ENCODE assay signal across 11 cellular contexts in the genomic region with DNA sequence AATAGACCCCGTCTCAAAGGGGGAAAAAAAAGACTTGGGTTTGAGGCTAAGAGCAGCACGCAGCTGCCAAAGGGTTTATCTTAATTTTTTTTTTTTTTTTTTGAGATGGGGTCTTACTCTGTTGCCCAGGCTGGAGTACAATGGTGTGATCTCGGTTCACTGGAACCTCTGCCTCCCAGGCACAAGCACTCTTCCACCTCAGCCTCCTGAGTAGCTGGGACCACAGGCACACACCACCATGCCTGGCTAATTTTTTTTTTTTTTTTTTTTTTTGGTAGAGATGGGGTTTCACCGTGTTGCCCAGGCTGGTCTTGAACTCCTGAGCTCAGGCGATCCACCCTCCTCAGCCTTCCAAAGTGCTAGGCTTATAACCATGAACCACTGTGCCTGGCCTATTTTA. TPM values are rescaled to one million over a fixed set of nuclear protein-coding genes. Genes with fewer than 3 reads are reported as not detected.
DNase-seq lines count a peak whose midpoint lies in the region; ATAC-seq and TF ChIP-seq lines count a peak whose summit lies in the region.
"Not testable (repeated sequence)": the region's sequence is repeated elsewhere in the genome, so short reads cannot be mapped to it uniquely, and the experiment has no call there.
"Had no signal": no experiment of that assay in that cellular context is flagged by ENCODE, and none has a peak within 500 bp of the region (broad histone marks: within the 10 kb centered on the region; RNA-seq: fewer than 3 reads in every experiment).

No MANE protein-coding gene starts in this region.

- H3K27me3 Mint-ChIP-seq in activated T-helper 17 cell treated with anti-CD3 and anti-CD28 coated beads, Interleukin-2, amount 50 U/mL, for 72 hours; effector memory CD8-positive, alpha-beta T cell; naive thymus-derived CD4-positive, alpha-beta T cell; stimulated activated naive CD8-positive, alpha-beta T cell treated with anti-CD3 and anti-CD28 coated beads, Interleukin-15, amount 100 ng/mL, for 72 hours: not testable (repeated sequence)

- not testable (repeated sequence) for ATAC-seq in DND-41 (ENCODE audit: insufficient read depth, low read depth); activated T-helper 17 cell treated with anti-CD3 and anti-CD28 coated beads, Interleukin-2, amount 50 U/mL, for 72 hours (replicated peaks); effector memory CD8-positive, alpha-beta T cell (replicated peaks); naive thymus-derived CD4-positive, alpha-beta T cell; stimulated activated naive CD8-positive, alpha-beta T cell treated with anti-CD3 and anti-CD28 coated beads, Interleukin-15, amount 100 ng/mL, for 72 hours

- H3K27ac Mint-ChIP-seq in activated T-helper 17 cell treated with anti-CD3 and anti-CD28 coated beads, Interleukin-2, amount 50 U/mL, for 72 hours = peak overlapping the region; percentile 99
- peak overlapping the region; percentile 92 to 98 for H3K27ac Mint-ChIP-seq in effector memory CD8-positive, alpha-beta T cell
- peak overlapping the region in 6 of 9 donors; percentile 87 to 99 (median 98) for H3K27ac Mint-ChIP-seq in naive thymus-derived CD4-positive, alpha-beta T cell
- H3K27ac Mint-ChIP-seq in stimulated activated naive CD8-positive, alpha-beta T cell treated with anti-CD3 and anti-CD28 coated beads, Interleukin-15, amount 100 ng/mL, for 72 hours = not testable (repeated sequence)

- H2AFZ ChIP-seq in DND-41 (ENCODE audit: low read depth, low read length) = not testable (repeated sequence)

- CTCF ChIA-PET in RWPE1 (lab: Yijun Ruan, JAX) = not testable (repeated sequence)
- CTCF ChIA-PET in naive thymus-derived CD4-positive, alpha-beta T cell (lab: Charles Lee) = interaction anchor here (0.6 to 0.7 kb wide), 5 partner anchors 60 to 1399 kb away, joined by 3 to 4 read pairs (median 4); no protein-coding TSS in a partner anchor

- not testable (repeated sequence) for DNase-seq in DND-41; RWPE1 (ENCODE audit: low spot score); effector memory CD8-positive, alpha-beta T cell; naive thymus-derived CD4-positive, alpha-beta T cell; stimulated activated naive CD8-positive, alpha-beta T cell treated with anti-CD3 and anti-CD28 coated beads, Interleukin-15, amount 100 ng/mL, for 72 hours

- POLR2A ChIA-PET in RWPE1 (lab: Yijun Ruan, JAX; ENCODE audit: low non-redundant PET) = not testable (repeated sequence)
- POLR2A ChIA-PET in naive thymus-derived CD4-positive, alpha-beta T cell (lab: Charles Lee) = interaction anchor here (0.6 to 4.5 kb wide), 10 partner anchors 28 to 422 kb away, joined by 3 to 35 read pairs (median 5); a partner anchor contains a TSS

- H3K9ac ChIP-seq in DND-41 (ENCODE audit: low read depth, low read length) = peak overlapping the region; percentile 84

- not testable (repeated sequence) for H3K27me3 ChIP-seq in DND-41 (ENCODE audit: insufficient read depth, low read length, poor library complexity); naive thymus-derived CD4-positive, alpha-beta T cell (ENCODE audit: control insufficient read depth in 2 of 2, insufficient read depth in 2 of 2, low read length in 2 of 2)

- H3K4me2 ChIP-seq in DND-41 (ENCODE audit: insufficient read depth, low read length) = peak overlapping the region; percentile 98

- peaks cover 19% of the 10 kb centered on the region for H4K20me1 ChIP-seq in DND-41 (ENCODE audit: insufficient read depth, low read length)

- not testable (repeated sequence) for H3K9me3 Mint-ChIP-seq in activated T-helper 17 cell treated with anti-CD3 and anti-CD28 coated beads, Interleukin-2, amount 50 U/mL, for 72 hours; effector memory CD8-positive, alpha-beta T cell; naive thymus-derived CD4-positive, alpha-beta T cell; stimulated activated naive CD8-positive, alpha-beta T cell treated with anti-CD3 and anti-CD28 coated beads, Interleukin-15, amount 100 ng/mL, for 72 hours

- peak overlapping the region; percentile 92 for H3K27ac ChIP-seq in DND-41 (ENCODE audit: low read length)
- H3K27ac ChIP-seq in RWPE1 = peak overlapping the region; percentile 93
- H3K27ac ChIP-seq in naive thymus-derived CD4-positive, alpha-beta T cell (ENCODE audit: low read depth, low read length) = peak overlapping the region; percentile 77

- TF ChIP-seq CTCF in DND-41 (IDR thresholded peaks at IDR 0.05; ENCODE audit: borderline replicate concordance, extremely low read depth, low read length, poor library complexity, severe bottlenecking); RWPE1 (conservative IDR thresholded peaks at IDR 0.05; ENCODE audit: low read depth): not testable (repeated sequence)

- peaks cover 53% of the 10 kb centered on the region for H3K36me3 Mint-ChIP-seq in activated T-helper 17 cell treated with anti-CD3 and anti-CD28 coated beads, Interleukin-2, amount 50 U/mL, for 72 hours (ENCODE audit: low read depth)
- H3K36me3 Mint-ChIP-seq in effector memory CD8-positive, alpha-beta T cell (ENCODE audit: insufficient read depth) = peaks cover 42% of the 10 kb centered on the region
- H3K36me3 Mint-ChIP-seq in naive thymus-derived CD4-positive, alpha-beta T cell = peaks cover 5 to 22% (median 7%) of the 10 kb centered on the region in 5 donors

- peaks cover 18% of the 10 kb centered on the region for H3K4me1 Mint-ChIP-seq in activated T-helper 17 cell treated with anti-CD3 and anti-CD28 coated beads, Interleukin-2, amount 50 U/mL, for 72 hours
- peaks cover 40 to 42% of the 10 kb centered on the region in 2 donors for H3K4me1 Mint-ChIP-seq in effector memory CD8-positive, alpha-beta T cell (ENCODE audit: low read depth in 2 of 2)
- H3K4me1 Mint-ChIP-seq in naive thymus-derived CD4-positive, alpha-beta T cell = peaks cover 32 to 62% (median 46%) of the 10 kb centered on the region in 7 donors
- H3K4me1 Mint-ChIP-seq in stimulated activated naive CD8-positive, alpha-beta T cell treated with anti-CD3 and anti-CD28 coated beads, Interleukin-15, amount 100 ng/mL, for 72 hours = peaks cover 71% of the 10 kb centered on the region

- intact Hi-C loops in naive thymus-derived CD4-positive, alpha-beta T cell (cut with micrococcal nuclease) = loop anchor here (2.0 to 5.0 kb wide), 4 partner anchors 277 to 375 kb away; a partner anchor contains a TSS

- not testable (repeated sequence) for H3K9me3 ChIP-seq in DND-41 (ENCODE audit: insufficient read depth, low read length, severe bottlenecking); naive thymus-derived CD4-positive, alpha-beta T cell (ENCODE audit: control insufficient read depth in 2 of 3, low read length in 3 of 3)

- peak overlapping the region; percentile 81 for H3K4me3 Mint-ChIP-seq in activated T-helper 17 cell treated with anti-CD3 and anti-CD28 coated beads, Interleukin-2, amount 50 U/mL, for 72 hours
- peak overlapping the region; percentile 19 to 100 for H3K4me3 Mint-ChIP-seq in effector memory CD8-positive, alpha-beta T cell
- peak overlapping the region in 7 of 10 donors; percentile 89 to 100 (median 100) for H3K4me3 Mint-ChIP-seq in naive thymus-derived CD4-positive, alpha-beta T cell
- peak overlapping the region; percentile 98 to 99 for H3K4me3 Mint-ChIP-seq in stimulated activated naive CD8-positive, alpha-beta T cell treated with anti-CD3 and anti-CD28 coated beads, Interleukin-15, amount 100 ng/mL, for 72 hours

- peaks cover 32% of the 10 kb centered on the region for H3K79me2 ChIP-seq in DND-41 (ENCODE audit: insufficient read depth, low read length)

- peak overlapping the region in 1 of 2 experiments; percentile 91; a peak in 2 of 4 replicates for H3K4me3 ChIP-seq in DND-41 (ENCODE audit: low read depth in 1 of 2, low read length in 2 of 2)
- H3K4me3 ChIP-seq in naive thymus-derived CD4-positive, alpha-beta T cell (ENCODE audit: low read length) = not testable (repeated sequence)

- H3K4me1 ChIP-seq in DND-41 (ENCODE audit: insufficient read depth, low read length) = peaks cover 26% of the 10 kb centered on the region
- H3K4me1 ChIP-seq in naive thymus-derived CD4-positive, alpha-beta T cell (ENCODE audit: control insufficient read depth in 2 of 2, insufficient read depth in 2 of 2, low read length in 2 of 2) = peaks cover 21 to 42% of the 10 kb centered on the region in 2 donors

- peaks cover 49% of the 10 kb centered on the region for H3K36me3 ChIP-seq in DND-41 (ENCODE audit: insufficient read depth, low read length)
- H3K36me3 ChIP-seq in naive thymus-derived CD4-positive, alpha-beta T cell (ENCODE audit: control insufficient read depth in 2 of 3, insufficient read depth in 3 of 3, low read length in 3 of 3) = peaks cover 19 to 37% (median 20%) of the 10 kb centered on the region in 3 experiments

RNA-seq across cellular contexts. Expression of a gene that starts 1.1 kb away (rescaled TPM):
- total RNA-seq in activated T-helper 17 cell treated with anti-CD3 and anti-CD28 coated beads, Interleukin-2, amount 50 U/mL, for 72 hours = 100 to 1,000 TPM; 201 to 217 TPM
- total RNA-seq in naive thymus-derived CD4-positive, alpha-beta T cell = 100 to 1,000 TPM; 101 to 370 (median 142) TPM
- 100 to 1,000 TPM; 522 to 542 TPM for polyA plus RNA-seq in naive thymus-derived CD4-positive, alpha-beta T cell

RNA-seq across cellular contexts. Expression of a gene that starts 6.1 kb away (rescaled TPM):
- total RNA-seq in activated T-helper 17 cell treated with anti-CD3 and anti-CD28 coated beads, Interleukin-2, amount 50 U/mL, for 72 hours = 1 to 10 TPM; 4.0 to 6.1 TPM
- 10 to 100 TPM in 2 of 5 experiments, 1 to 10 TPM in 3; 7.9 to 15.1 (median 9.3) TPM for total RNA-seq in naive thymus-derived CD4-positive, alpha-beta T cell
- 1 to 10 TPM; 1.3 to 2.5 TPM for polyA plus RNA-seq in naive thymus-derived CD4-positive, alpha-beta T cell

RNA-seq across cellular contexts. Expression of a gene that starts 6.2 kb away (rescaled TPM):
- 10 to 100 TPM; 15.0 to 19.1 TPM for total RNA-seq in activated T-helper 17 cell treated with anti-CD3 and anti-CD28 coated beads, Interleukin-2, amount 50 U/mL, for 72 hours
- 10 to 100 TPM in 4 of 5 experiments, 1 to 10 TPM in 1; 9.4 to 23.6 (median 19.6) TPM for total RNA-seq in naive thymus-derived CD4-positive, alpha-beta T cell
- polyA plus RNA-seq in naive thymus-derived CD4-positive, alpha-beta T cell = 1 to 10 TPM in 1 of 2 donors, under 1 TPM in 1; 0.33 to 1.5 TPM

RNA-seq across cellular contexts. Expression of a gene that starts 30.7 kb away (rescaled TPM):
- 10 to 100 TPM; 34.6 to 47.0 TPM for total RNA-seq in activated T-helper 17 cell treated with anti-CD3 and anti-CD28 coated beads, Interleukin-2, amount 50 U/mL, for 72 hours
- 10 to 100 TPM; 22.8 to 44.4 (median 31.3) TPM for total RNA-seq in naive thymus-derived CD4-positive, alpha-beta T cell
- polyA plus RNA-seq in naive thymus-derived CD4-positive, alpha-beta T cell = 1 to 10 TPM; 3.8 to 8.0 TPM

RNA-seq across cellular contexts. Expression of a gene that starts 42.6 kb away (rescaled TPM):
- under 1 TPM in 1 of 2 donors, not detected in 1; 0.19 TPM for total RNA-seq in activated T-helper 17 cell treated with anti-CD3 and anti-CD28 coated beads, Interleukin-2, amount 50 U/mL, for 72 hours
- total RNA-seq in naive thymus-derived CD4-positive, alpha-beta T cell = 1 to 10 TPM in 4 of 5 experiments, under 1 TPM in 1; 0.10 to 2.3 (median 1.6) TPM
- under 1 TPM; 0.37 to 0.44 TPM for polyA plus RNA-seq in naive thymus-derived CD4-positive, alpha-beta T cell
- total RNA-seq: gastrocnemius medialis, HT1080, right atrium auricular region, Right ventricle myocardium superior had no signal
- polyA plus RNA-seq: neural cell had no signal
